ENCODE assay signal across 1 cellular context in genomic region chr9:136762915-136763648, GRCh38.
TF ChIP-seq lines count a peak whose summit lies in the region.

No MANE protein-coding gene starts in this region.

TF ChIP-seq in K562, 482 proteins besides CTCF, POLR2A, EP300 and RAD21 (continued from another document):
- TF ChIP-seq ZBTB40 (IDR thresholded peaks at IDR 0.05) (no peak), ZBTB40 (CRISPR knock-in tag; IDR thresholded peaks at IDR 0.05) (no peak), ZNF668 (CRISPR knock-in tag; IDR thresholded peaks at IDR 0.05) (no peak), HNRNPK (IDR thresholded peaks at IDR 0.05; ENCODE audit: low read depth, low read length, poor library complexity, severe bottlenecking) (no peak), PHF8 (IDR thresholded peaks at IDR 0.05; ENCODE audit: borderline replicate concordance, low read length) (peak; percentile 51; the same call in 1 of the 2 replicates), YY1 (IDR thresholded peaks at IDR 0.05; ENCODE audit: borderline replicate concordance in 1 of 3, control insufficient read depth in 1 of 3, extremely low read depth in 1 of 3, insufficient read depth in 3 of 3, insufficient read length in 1 of 3, insufficient replicate concordance in 2 of 3, low read depth in 1 of 3, low read length in 2 of 3) (no peak), DLX4 (CRISPR knock-in tag; IDR thresholded peaks at IDR 0.05) (no peak), ZBTB17 (CRISPR knock-in tag; IDR thresholded peaks at IDR 0.05) (no peak), FOXA3 (CRISPR knock-in tag; conservative IDR thresholded peaks at IDR 0.05 in 1 of 2, IDR thresholded peaks at IDR 0.05 in 1 of 2) (no peak), RFX7 (CRISPR knock-in tag; IDR thresholded peaks at IDR 0.05) (no peak), XRCC5 (IDR thresholded peaks at IDR 0.05; ENCODE audit: low read depth, low read length) (no peak), ZNF3 (CRISPR knock-in tag; IDR thresholded peaks at IDR 0.05) (no peak), MCM5 (IDR thresholded peaks at IDR 0.05; ENCODE audit: low read depth) (no peak), ZNF239 (CRISPR knock-in tag; IDR thresholded peaks at IDR 0.05) (no peak), ZNF518B (CRISPR knock-in tag; IDR thresholded peaks at IDR 0.05) (no peak), ID3 (CRISPR knock-in tag; IDR thresholded peaks at IDR 0.05) (no peak), ID3 (tag; IDR thresholded peaks at IDR 0.05) (no peak), CEBPB (tag; IDR thresholded peaks at IDR 0.05) (no peak), ZNF324 (CRISPR knock-in tag; IDR thresholded peaks at IDR 0.05) (no peak), POLR2G (IDR thresholded peaks at IDR 0.05; ENCODE audit: low read depth, low read length) (peak; percentile 83), JUND (IDR thresholded peaks at IDR 0.05; ENCODE audit: borderline replicate concordance, low read depth, low read length) (no peak), JUND (tag; IDR thresholded peaks at IDR 0.05; ENCODE audit: borderline replicate concordance, low read depth, low read length) (no peak), RBFOX2 (IDR thresholded peaks at IDR 0.05; ENCODE audit: low read depth, low read length) (peak; percentile 63), MEF2D (tag; conservative IDR thresholded peaks at IDR 0.05; ENCODE audit: low read depth) (no peak), ESRRB (CRISPR knock-in tag; IDR thresholded peaks at IDR 0.05; ENCODE audit: borderline replicate concordance) (no peak), THRAP3 (IDR thresholded peaks at IDR 0.05; ENCODE audit: borderline replicate concordance) (no peak), CBX3 (IDR thresholded peaks at IDR 0.05; ENCODE audit: borderline replicate concordance in 1 of 2, low read length in 2 of 2) (no peak), ZBTB7A (IDR thresholded peaks at IDR 0.05; ENCODE audit: borderline replicate concordance, control insufficient read depth, low read depth, low read length) (0 out of 2 replicates have a peak, but pooled peaks have one; percentile 26), PPARD (CRISPR knock-in tag; IDR thresholded peaks at IDR 0.05) (no peak), ILF3 (IDR thresholded peaks at IDR 0.05; ENCODE audit: borderline replicate concordance) (no peak), GABPB2 (CRISPR knock-in tag; conservative IDR thresholded peaks at IDR 0.05) (no peak), SREBF2 (CRISPR knock-in tag; IDR thresholded peaks at IDR 0.05) (no peak), MTA3 (IDR thresholded peaks at IDR 0.05; ENCODE audit: borderline replicate concordance) (no peak)
